Comparison of ENCODE assay signal across 7 cellular contexts in genomic region chr19:10699650-10700335, GRCh38. TPM values are rescaled to one million over a fixed set of nuclear protein-coding genes. Genes with fewer than 3 reads are reported as not detected.
A peak's percentile ranks its signal among the peaks of the same experiment; 100 is the strongest.
DNase-seq lines count a peak whose midpoint lies in the region; ATAC-seq, FAIRE-seq and TF ChIP-seq lines count a peak whose summit lies in the region.

No MANE protein-coding gene starts in this region.

- H3K79me2 ChIP-seq in astrocyte (ENCODE audit: insufficient read depth, low read length), result peaks cover 4% of the 10 kb centered on the region

- POLR2A ChIA-PET in GM10248 (lab: Yijun Ruan, JAX), result interaction anchor here (0.5 to 0.8 kb wide), 2 partner anchors 39 to 57 kb away, joined by 3 read pairs; no protein-coding TSS in a partner anchor

- peaks cover 11% of the 10 kb centered on the region for H4K20me1 ChIP-seq in astrocyte (ENCODE audit: insufficient read depth, low read length)

- no peaks in the 10 kb centered on the region for H3K9me3 Mint-ChIP-seq in astrocyte (ENCODE audit: unreplicated experiment)

- H3K4me3 Mint-ChIP-seq in astrocyte (ENCODE audit: unreplicated experiment), result no peak overlapping the region

- peaks cover 4% of the 10 kb centered on the region for H3K27me3 Mint-ChIP-seq in astrocyte (ENCODE audit: low read depth, unreplicated experiment)

- no peak for FAIRE-seq in astrocyte (lab: Jason Lieb, UNC)

- no peak for ATAC-seq in GM19455 (IDR thresholded peaks at IDR 0.05; ENCODE audit: unreplicated experiment)

- H3K36me3 ChIP-seq in astrocyte (ENCODE audit: insufficient read depth, low read length), result no peaks in the 10 kb centered on the region

- H3K27me3 ChIP-seq in astrocyte (ENCODE audit: insufficient read depth, low read length), result no peaks in the 10 kb centered on the region

- TF ChIP-seq CTCF in GM10248 (IDR thresholded peaks at IDR 0.05; ENCODE audit: control extremely low read depth, extremely low read depth, low read depth, missing control alignments) (peak; percentile 54), NB4 (IDR thresholded peaks at IDR 0.05; ENCODE audit: low read depth, low read length) (peak; percentile 97), astrocyte (IDR thresholded peaks at IDR 0.05; ENCODE audit: insufficient read depth, low read depth, low read length) (peak; percentile 53)

- no peak overlapping the region for H3K27ac ChIP-seq in astrocyte (ENCODE audit: low read depth, low read length)

- DNase-seq in GM10248 (ENCODE audit: extremely low spot score), result peak; percentile 64
- DNase-seq in NB4 (ENCODE audit: low read depth), result peak; percentile 92
- peak; percentile 38 for DNase-seq in T-helper 22 cell (ENCODE audit: low read depth)
- DNase-seq in astrocyte (ENCODE audit: low read depth), result peak; percentile 12
- peak; percentile 66 for DNase-seq in left kidney (ENCODE audit: low read depth, low spot score)
- DNase-seq in stimulated activated CD8-positive, alpha-beta memory T cell treated with anti-CD3 and anti-CD28 coated beads, Interleukin-4, amount 100 ng/mL, for 24 hours (ENCODE audit: low read depth), result peak; percentile 53

- no peak overlapping the region for H3K27ac Mint-ChIP-seq in astrocyte (ENCODE audit: unreplicated experiment)

- H3K4me1 ChIP-seq in astrocyte (ENCODE audit: insufficient read depth, low read length), result peaks cover 6% of the 10 kb centered on the region

- TF ChIP-seq POLR2A in NB4 (IDR thresholded peaks at IDR 0.05; ENCODE audit: extremely low read depth, insufficient read length), result no peak

- peaks cover 7% of the 10 kb centered on the region for H3K36me3 Mint-ChIP-seq in astrocyte (ENCODE audit: low read depth, unreplicated experiment)

- no peaks in the 10 kb centered on the region for H3K9me3 ChIP-seq in astrocyte (ENCODE audit: insufficient read depth, low read depth, low read length)

- CTCF ChIA-PET in GM10248 (lab: Yijun Ruan, JAX), result interaction anchor here (0.6 to 10.1 kb wide), 47 partner anchors 10 to 284 kb away, joined by 3 to 161 read pairs (median 4); partner anchors contain the start of genes DNM2 and TMED1

- no peak overlapping the region for H3K9ac ChIP-seq in astrocyte (ENCODE audit: low read length)

- H3K4me2 ChIP-seq in astrocyte (ENCODE audit: low read length), result no peak overlapping the region

- peaks cover 4% of the 10 kb centered on the region for H3K4me1 Mint-ChIP-seq in astrocyte (ENCODE audit: low read depth, unreplicated experiment)

- H2AFZ ChIP-seq in astrocyte (ENCODE audit: low read depth, low read length), result no peak overlapping the region

- no peak overlapping the region for H3K4me3 ChIP-seq in NB4 (ENCODE audit: low read depth, low read length)
- no peak overlapping the region for H3K4me3 ChIP-seq in astrocyte (ENCODE audit: insufficient read depth, low read depth, low read length)

RNA-seq across cellular contexts. Expression of gene QTRT1, which starts 1.4 kb away (rescaled TPM):
- total RNA-seq in astrocyte, result 27.3 and 27.5 TPM in 2 replicates

RNA-seq across cellular contexts. Expression of gene DNM2, which starts 18.1 kb away (rescaled TPM):
- total RNA-seq in astrocyte, result 129 TPM in 2 replicates

RNA-seq across cellular contexts. Expression of gene ILF3, which starts 45.6 kb away (rescaled TPM):
- total RNA-seq in astrocyte, result 228 and 244 TPM in 2 replicates

Comparison
In these comparisons a context has a peak if more than half of its experiments do, and no peak if none do; other contexts are left out.
1. DNase-seq: peak in every context shown above with its lines; median percentile 92 in NB4; 66 in left kidney; 64 in GM10248; 53 in stimulated activated CD8-positive, alpha-beta memory T cell treated with anti-CD3 and anti-CD28 coated beads, Interleukin-4, amount 100 ng/mL, for 24 hours; 38 in T-helper 22 cell; 12 in astrocyte.